ENCODE assay signal across 8 cellular contexts in genomic region chr3:129277829-129278271, GRCh38. TPM values are rescaled to one million over a fixed set of nuclear protein-coding genes. Genes with fewer than 3 reads are reported as not detected.
DNase-seq lines count a peak whose midpoint lies in the region; ATAC-seq and TF ChIP-seq lines count a peak whose summit lies in the region.

No MANE protein-coding gene starts in this region.

- H3K27me3 ChIP-seq in DOHH2 (ENCODE audit: control insufficient read depth, low read length), result no peaks in the 10 kb centered on the region
- H3K27me3 ChIP-seq in mucosa of rectum (ENCODE audit: control insufficient read depth in 2 of 2, insufficient read depth in 2 of 2, low read length in 2 of 2), result no peaks in the 10 kb centered on the region

- H4K20me1 ChIP-seq in DOHH2 (ENCODE audit: control insufficient read depth, insufficient read depth, low read depth, low read length), result peaks cover 1% of the 10 kb centered on the region

- TF ChIP-seq CTCF in DOHH2 (IDR thresholded peaks at IDR 0.05; ENCODE audit: low read depth, low read length, poor library complexity, severe bottlenecking) (no peak), NB4 (IDR thresholded peaks at IDR 0.05; ENCODE audit: low read depth, low read length) (no peak), chondrocyte (IDR thresholded peaks at IDR 0.05) (no peak)

- H3F3A ChIP-seq in DOHH2 (ENCODE audit: control insufficient read depth, insufficient read depth), result peaks cover 51% of the 10 kb centered on the region

- H3K4me3 ChIP-seq in DOHH2 (ENCODE audit: low read length), result peak overlapping the region; percentile 99
- peak overlapping the region; percentile 57 for H3K4me3 ChIP-seq in NB4 (ENCODE audit: low read depth, low read length)
- H3K4me3 ChIP-seq in mucosa of rectum (ENCODE audit: low read length in 2 of 2), result peak overlapping the region; percentile 83 to 94

- peak overlapping the region; percentile 97 for H3K27ac Mint-ChIP-seq in chondrocyte (ENCODE audit: unreplicated experiment)

- H3K4me2 ChIP-seq in DOHH2 (ENCODE audit: low read length), result peak overlapping the region; percentile 89

- H3K27me3 Mint-ChIP-seq in chondrocyte (ENCODE audit: low read depth), result no peaks in the 10 kb centered on the region

- H3K27ac ChIP-seq in DOHH2 (ENCODE audit: low read depth, low read length) (peak overlapping the region; percentile 95), mucosa of rectum (ENCODE audit: low read depth in 2 of 2, low read length in 2 of 2) (peak overlapping the region; percentile 93 to 94)

- H3K9me2 ChIP-seq in DOHH2 (replicated peaks; ENCODE audit: control insufficient read depth, low read length), result no peaks in the 10 kb centered on the region

- no peaks in the 10 kb centered on the region for H3K9me3 Mint-ChIP-seq in chondrocyte (ENCODE audit: low read depth)

- no peak for TF ChIP-seq POLR2A in NB4 (IDR thresholded peaks at IDR 0.05; ENCODE audit: extremely low read depth, insufficient read length)

- H3K36me3 ChIP-seq in DOHH2 (ENCODE audit: control insufficient read depth, low read length), result peaks cover 73% of the 10 kb centered on the region
- H3K36me3 ChIP-seq in mucosa of rectum (ENCODE audit: control insufficient read depth in 2 of 2, insufficient read depth in 2 of 2, low read length in 2 of 2), result peaks cover 39 to 48% of the 10 kb centered on the region in 2 donors

- H3K4me1 Mint-ChIP-seq in chondrocyte (ENCODE audit: low read depth), result peaks cover 21% of the 10 kb centered on the region

- peak overlapping the region; percentile 85 for H3K4me3 Mint-ChIP-seq in chondrocyte (ENCODE audit: unreplicated experiment)

- DNase-seq in NB4 (ENCODE audit: low read depth), result peak; percentile 48
- no peak for DNase-seq in chondrocyte (ENCODE audit: low spot score)
- DNase-seq in HK-2 (ENCODE audit: unreplicated experiment), result no peak
- DNase-seq in effector CD8-positive, alpha-beta T cell (lab: John Stamatoyannopoulos, UW), result no peak
- no peak for DNase-seq in SHP77 (lab: John Stamatoyannopoulos, UW)

- H3K9me3 ChIP-seq in DOHH2 (ENCODE audit: control insufficient read depth, insufficient read depth, low read length), result no peaks in the 10 kb centered on the region
- H3K9me3 ChIP-seq in mucosa of rectum (ENCODE audit: control insufficient read depth in 2 of 2, low read length in 2 of 2), result no peaks in the 10 kb centered on the region

- ATAC-seq in HG02623 (IDR thresholded peaks at IDR 0.05; ENCODE audit: unreplicated experiment), result no peak

- peaks cover 42% of the 10 kb centered on the region for H3K79me2 ChIP-seq in DOHH2 (ENCODE audit: control insufficient read depth, low read length)

- H3K36me3 Mint-ChIP-seq in chondrocyte (ENCODE audit: low read depth), result peaks cover 31% of the 10 kb centered on the region

- H3K9ac ChIP-seq in mucosa of rectum (ENCODE audit: low read depth in 1 of 2, low read length in 2 of 2), result peak overlapping the region; percentile 86 to 90

- peaks cover 77% of the 10 kb centered on the region for H3K4me1 ChIP-seq in DOHH2 (ENCODE audit: control insufficient read depth, low read length)
- peaks cover 10 to 13% of the 10 kb centered on the region in 2 donors for H3K4me1 ChIP-seq in mucosa of rectum (ENCODE audit: control insufficient read depth in 2 of 2, insufficient read depth in 2 of 2, low read length in 2 of 2)

RNA-seq across cellular contexts. Expression of gene HMCES, which starts 0.8 kb away (rescaled TPM):
- 21.6 to 25.9 TPM (median 22.7 TPM) in 3 replicates for total RNA-seq in chondrocyte

RNA-seq across cellular contexts. Expression of gene COPG1, which starts 28.4 kb away (rescaled TPM):
- total RNA-seq in chondrocyte, result 269 to 342 TPM (median 276 TPM) in 3 replicates
